In the genomic region with DNA sequence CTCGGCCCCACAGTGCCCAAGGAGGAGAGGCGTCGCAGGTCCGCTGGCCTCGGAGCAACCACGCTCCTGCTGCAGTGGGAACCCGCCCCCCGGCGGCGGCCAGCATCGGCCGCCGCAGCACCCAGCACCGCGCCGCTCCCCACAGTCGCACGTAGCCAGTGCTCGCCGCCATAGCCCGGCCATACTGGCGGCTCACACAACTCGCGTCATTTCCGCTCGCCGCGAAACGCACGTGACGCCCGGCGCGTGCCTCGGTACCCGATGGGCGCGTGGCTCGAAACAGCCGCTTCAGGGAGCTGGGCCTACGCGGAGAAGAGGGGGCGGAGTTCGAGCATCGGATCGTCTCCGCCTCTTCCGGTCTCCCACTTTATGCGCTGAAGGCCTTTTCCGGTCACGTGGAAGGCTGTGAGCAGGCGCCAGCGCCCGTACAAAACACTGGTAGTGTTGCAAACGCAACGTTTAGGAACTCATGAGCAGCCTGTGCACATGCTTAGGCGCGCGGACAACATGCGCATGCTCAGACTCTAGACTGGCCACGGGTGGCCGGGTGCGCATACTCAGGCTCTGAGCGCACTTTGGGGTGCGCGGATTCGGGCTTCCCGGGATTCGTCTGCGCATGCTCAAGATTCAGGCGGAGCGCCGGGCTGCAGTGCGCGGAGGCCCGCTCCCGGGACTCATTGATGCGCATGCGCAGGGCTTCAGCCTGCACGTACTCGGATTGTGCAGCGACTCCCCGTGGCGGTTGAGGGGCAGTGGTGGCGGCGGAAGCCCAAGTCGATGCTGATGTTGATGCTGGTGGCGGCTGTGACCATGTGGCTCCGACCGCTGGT, we compare ENCODE assay signal across 1 cellular context.
TF ChIP-seq lines count a peak whose summit lies in the region.

A gene with protein sequence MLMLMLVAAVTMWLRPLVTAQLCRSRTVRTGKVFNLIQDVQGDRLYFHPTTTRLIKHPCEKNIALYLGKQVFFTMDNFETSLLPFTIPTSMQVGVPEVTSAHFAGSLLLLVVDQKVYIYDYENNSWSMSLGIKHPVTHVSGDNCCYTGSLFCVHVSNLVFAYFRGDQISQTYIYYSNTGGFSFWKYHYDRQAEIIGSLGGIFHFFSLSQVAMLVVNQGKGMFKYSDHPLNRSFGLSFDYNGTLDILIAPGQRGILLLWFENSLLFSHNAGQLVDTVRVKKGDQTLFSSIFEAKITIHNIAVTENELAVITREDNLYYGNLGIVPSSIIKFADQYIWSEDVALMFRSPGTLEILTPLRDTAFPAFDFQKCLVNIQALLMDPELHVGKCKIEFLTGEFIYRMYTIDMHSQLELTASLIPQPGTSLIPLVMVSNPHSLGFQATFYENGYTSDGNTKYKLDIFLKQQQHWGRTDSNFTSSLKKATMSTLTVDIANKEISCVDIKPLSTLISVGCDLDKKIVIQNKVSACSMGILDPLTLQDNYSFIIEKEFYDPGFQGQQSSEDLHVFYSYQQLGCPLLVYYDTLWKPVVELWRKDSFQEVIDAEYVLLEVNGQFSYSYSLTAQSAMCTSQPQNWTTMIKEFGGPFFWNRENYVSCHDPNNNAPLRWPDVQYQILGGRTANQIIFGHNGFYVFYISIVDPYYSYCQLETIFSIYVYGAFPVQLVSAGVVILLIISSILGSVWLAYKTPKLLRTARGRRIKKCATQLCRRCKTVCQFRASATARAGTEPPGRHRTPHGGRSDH (plus strand): TSS at position 677 of the 830 bp plus-strand sequence. CDS start 101 bp downstream, at position 778.
A gene with protein sequence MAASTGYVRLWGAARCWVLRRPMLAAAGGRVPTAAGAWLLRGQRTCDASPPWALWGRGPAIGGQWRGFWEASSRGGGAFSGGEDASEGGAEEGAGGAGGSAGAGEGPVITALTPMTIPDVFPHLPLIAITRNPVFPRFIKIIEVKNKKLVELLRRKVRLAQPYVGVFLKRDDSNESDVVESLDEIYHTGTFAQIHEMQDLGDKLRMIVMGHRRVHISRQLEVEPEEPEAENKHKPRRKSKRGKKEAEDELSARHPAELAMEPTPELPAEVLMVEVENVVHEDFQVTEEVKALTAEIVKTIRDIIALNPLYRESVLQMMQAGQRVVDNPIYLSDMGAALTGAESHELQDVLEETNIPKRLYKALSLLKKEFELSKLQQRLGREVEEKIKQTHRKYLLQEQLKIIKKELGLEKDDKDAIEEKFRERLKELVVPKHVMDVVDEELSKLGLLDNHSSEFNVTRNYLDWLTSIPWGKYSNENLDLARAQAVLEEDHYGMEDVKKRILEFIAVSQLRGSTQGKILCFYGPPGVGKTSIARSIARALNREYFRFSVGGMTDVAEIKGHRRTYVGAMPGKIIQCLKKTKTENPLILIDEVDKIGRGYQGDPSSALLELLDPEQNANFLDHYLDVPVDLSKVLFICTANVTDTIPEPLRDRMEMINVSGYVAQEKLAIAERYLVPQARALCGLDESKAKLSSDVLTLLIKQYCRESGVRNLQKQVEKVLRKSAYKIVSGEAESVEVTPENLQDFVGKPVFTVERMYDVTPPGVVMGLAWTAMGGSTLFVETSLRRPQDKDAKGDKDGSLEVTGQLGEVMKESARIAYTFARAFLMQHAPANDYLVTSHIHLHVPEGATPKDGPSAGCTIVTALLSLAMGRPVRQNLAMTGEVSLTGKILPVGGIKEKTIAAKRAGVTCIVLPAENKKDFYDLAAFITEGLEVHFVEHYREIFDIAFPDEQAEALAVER (minus strand): TSS at position 186 of the 830 bp plus-strand sequence. CDS start 14 bp downstream, at position 172.

TF ChIP-seq in Ishikawa, 13 proteins besides CTCF, POLR2A, EP300 and RAD21 (continued from another document):
- TF ChIP-seq, protein P1, sequence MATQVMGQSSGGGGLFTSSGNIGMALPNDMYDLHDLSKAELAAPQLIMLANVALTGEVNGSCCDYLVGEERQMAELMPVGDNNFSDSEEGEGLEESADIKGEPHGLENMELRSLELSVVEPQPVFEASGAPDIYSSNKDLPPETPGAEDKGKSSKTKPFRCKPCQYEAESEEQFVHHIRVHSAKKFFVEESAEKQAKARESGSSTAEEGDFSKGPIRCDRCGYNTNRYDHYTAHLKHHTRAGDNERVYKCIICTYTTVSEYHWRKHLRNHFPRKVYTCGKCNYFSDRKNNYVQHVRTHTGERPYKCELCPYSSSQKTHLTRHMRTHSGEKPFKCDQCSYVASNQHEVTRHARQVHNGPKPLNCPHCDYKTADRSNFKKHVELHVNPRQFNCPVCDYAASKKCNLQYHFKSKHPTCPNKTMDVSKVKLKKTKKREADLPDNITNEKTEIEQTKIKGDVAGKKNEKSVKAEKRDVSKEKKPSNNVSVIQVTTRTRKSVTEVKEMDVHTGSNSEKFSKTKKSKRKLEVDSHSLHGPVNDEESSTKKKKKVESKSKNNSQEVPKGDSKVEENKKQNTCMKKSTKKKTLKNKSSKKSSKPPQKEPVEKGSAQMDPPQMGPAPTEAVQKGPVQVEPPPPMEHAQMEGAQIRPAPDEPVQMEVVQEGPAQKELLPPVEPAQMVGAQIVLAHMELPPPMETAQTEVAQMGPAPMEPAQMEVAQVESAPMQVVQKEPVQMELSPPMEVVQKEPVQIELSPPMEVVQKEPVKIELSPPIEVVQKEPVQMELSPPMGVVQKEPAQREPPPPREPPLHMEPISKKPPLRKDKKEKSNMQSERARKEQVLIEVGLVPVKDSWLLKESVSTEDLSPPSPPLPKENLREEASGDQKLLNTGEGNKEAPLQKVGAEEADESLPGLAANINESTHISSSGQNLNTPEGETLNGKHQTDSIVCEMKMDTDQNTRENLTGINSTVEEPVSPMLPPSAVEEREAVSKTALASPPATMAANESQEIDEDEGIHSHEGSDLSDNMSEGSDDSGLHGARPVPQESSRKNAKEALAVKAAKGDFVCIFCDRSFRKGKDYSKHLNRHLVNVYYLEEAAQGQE (IDR thresholded peaks at IDR 0.05; ENCODE audit: low read depth): no peak
- TF ChIP-seq TEAD4 (IDR thresholded peaks at IDR 0.05): no peak; the same call in 1 of the 2 replicates
- TF ChIP-seq TCF12 (IDR thresholded peaks at IDR 0.05; ENCODE audit: low read depth): peak; percentile 72
